Comparison of ENCODE assay signal across 12 cellular contexts in genomic region chr7:2670171-2670570, GRCh38.
"Had no signal": no experiment of that assay in that cellular context is flagged by ENCODE, and none has a peak within 500 bp of the region (broad histone marks: within the 10 kb centered on the region; RNA-seq: fewer than 3 reads in every experiment).

No MANE protein-coding gene starts in this region.

- H3K4me3 ChIP-seq: SK-N-MC had no signal

- DNase-seq: NCI-H2107, SIG-M5 had no signal

- H3K36me3 Mint-ChIP-seq: activated CD4-positive, alpha-beta memory T cell treated with anti-CD3 and anti-CD28 coated beads for 36 hours; activated naive CD8-positive, alpha-beta T cell; T-cell had no signal

- H3K27ac Mint-ChIP-seq: activated B cell treated with CpG ODN at 0.5 μM for 24 hours; activated CD4-positive, alpha-beta memory T cell treated with anti-CD3 and anti-CD28 coated beads for 36 hours; activated naive CD4-positive, alpha-beta T cell treated with anti-CD3 and anti-CD28 coated beads for 36 hours; activated naive CD8-positive, alpha-beta T cell; T-cell had no signal

- FAIRE-seq: TTC549 had no signal

- H3K4me3 Mint-ChIP-seq: activated B cell treated with CpG ODN at 0.5 μM for 24 hours; activated CD4-positive, alpha-beta memory T cell treated with anti-CD3 and anti-CD28 coated beads for 36 hours; activated CD4-positive, alpha-beta T cell treated with anti-CD3 and anti-CD28 coated beads, Interleukin-2, amount 10 ng/mL, durations not matched to agents 7 days and 5 days; activated naive CD4-positive, alpha-beta T cell treated with anti-CD3 and anti-CD28 coated beads for 36 hours; activated naive CD8-positive, alpha-beta T cell; activated T-cell treated with anti-CD3 and anti-CD28 coated beads, Interleukin-2, amount 50 U/mL, for 4 hours had no signal

- H3K27me3 ChIP-seq: brain microvascular endothelial cell had no signal

- H3K9me3 Mint-ChIP-seq: activated B cell treated with CpG ODN at 0.5 μM for 24 hours; activated CD4-positive, alpha-beta memory T cell treated with anti-CD3 and anti-CD28 coated beads for 36 hours; activated CD4-positive, alpha-beta T cell treated with anti-CD3 and anti-CD28 coated beads, Interleukin-2, amount 10 ng/mL, durations not matched to agents 7 days and 5 days; activated naive CD4-positive, alpha-beta T cell treated with anti-CD3 and anti-CD28 coated beads for 36 hours; activated T-cell treated with anti-CD3 and anti-CD28 coated beads, Interleukin-2, amount 50 U/mL, for 4 hours; T-cell had no signal

- H3K27ac ChIP-seq: brain microvascular endothelial cell, SK-N-MC had no signal

- H3K36me3 ChIP-seq: brain microvascular endothelial cell had no signal
